ENCODE assay signal across 17 cellular contexts in genomic region chr6:150008588-150008987, GRCh38. TPM values are rescaled to one million over a fixed set of nuclear protein-coding genes. Genes with fewer than 3 reads are reported as not detected.
A peak's percentile ranks its signal among the peaks of the same experiment; 100 is the strongest.
DNase-seq lines count a peak whose midpoint lies in the region; ATAC-seq lines count a peak whose summit lies in the region.
"Had no signal": no experiment of that assay in that cellular context is flagged by ENCODE, and none has a peak within 500 bp of the region (broad histone marks: within the 10 kb centered on the region; RNA-seq: fewer than 3 reads in every experiment).

No MANE protein-coding gene starts in this region.

- H3K36me3 ChIP-seq in MG63, result no peaks in the 10 kb centered on the region
- H3K36me3 ChIP-seq: ascending aorta, pancreas, Peyer's patch had no signal

- H3K27me3 ChIP-seq in MG63, result no peaks in the 10 kb centered on the region; the same call in none of the 2 replicates
- H3K27me3 ChIP-seq: pancreas had no signal

- ATAC-seq in GM21381 (IDR thresholded peaks at IDR 0.05; ENCODE audit: unreplicated experiment), result no peak
- ATAC-seq: pancreas had no signal

- H3K9me3 ChIP-seq in MG63, result no peaks in the 10 kb centered on the region
- H3K9me3 ChIP-seq: ascending aorta, pancreas, Peyer's patch had no signal

- DNase-seq in activated effector memory CD4-positive, alpha-beta T cell treated with anti-CD3 and anti-CD28 coated beads, Interleukin-2, amount 50 U/mL, for 16 hours, result peak; percentile 82
- no peak for DNase-seq in activated effector memory CD4-positive, alpha-beta T cell treated with Interleukin-2 at 50 U/mL for 16 hours
- DNase-seq in MG63, result peak; percentile 80
- DNase-seq in activated T-helper 9 cell treated with anti-CD3 and anti-CD28 coated beads, Interleukin-2, amount 50 U/mL, for 16 hours (ENCODE audit: low read depth), result peak; percentile 33
- peak; percentile 16 for DNase-seq in stimulated activated CD4-positive, alpha-beta T cell treated with anti-CD3 and anti-CD28 coated beads, Interleukin-2, amount 100 ng/mL, for 4 hours (ENCODE audit: low read depth)
- DNase-seq in NCI-H345 treated with DMSO at 0.1 percent for 48 hours (lab: John Stamatoyannopoulos, UW; ENCODE audit: unreplicated experiment), result no peak
- no peak for DNase-seq in NCI-H2196 treated with DMSO at 0.1 percent for 48 hours (lab: John Stamatoyannopoulos, UW; ENCODE audit: unreplicated experiment)
- DNase-seq: DMS79 treated with DMSO at 0.1 percent for 48 hours, NCI-H2227 treated with DMSO at 0.1 percent for 48 hours, pancreas, Peyer's patch had no signal

- H3K4me3 ChIP-seq in MG63, result no peak overlapping the region
- H3K4me3 ChIP-seq: ascending aorta, pancreas, Peyer's patch had no signal

RNA-seq across cellular contexts. Expression of gene RAET1L, which starts 16.7 kb away (rescaled TPM):
- 1.4 TPM in 1 of 2 replicates, not detected in the other for total RNA-seq in MG63 (2014; rRNA removed; shearing (Covaris generic); ENCODE audit: low replicate concordance)
- total RNA-seq: ascending aorta, B cell, frontal cortex, LHCN-M2, mucosa of gallbladder, Peyer's patch had no signal

RNA-seq across cellular contexts. Expression of gene ULBP1, which starts 44.8 kb away (rescaled TPM):
- total RNA-seq in MG63 (2014; rRNA removed; shearing (Covaris generic); ENCODE audit: low replicate concordance), result 1.5 and 2.5 TPM in 2 replicates
- total RNA-seq: Peyer's patch had no signal

Comparison
In these comparisons a context has a peak if more than half of its experiments do, and no peak if none do; other contexts are left out.
1. DNase-seq: peak in activated effector memory CD4-positive, alpha-beta T cell treated with anti-CD3 and anti-CD28 coated beads, Interleukin-2, amount 50 U/mL, for 16 hours (single experiment), MG63 (single experiment), activated T-helper 9 cell treated with anti-CD3 and anti-CD28 coated beads, Interleukin-2, amount 50 U/mL, for 16 hours (single experiment) and stimulated activated CD4-positive, alpha-beta T cell treated with anti-CD3 and anti-CD28 coated beads, Interleukin-2, amount 100 ng/mL, for 4 hours (single experiment); none in activated effector memory CD4-positive, alpha-beta T cell treated with Interleukin-2 at 50 U/mL for 16 hours (single experiment), NCI-H345 treated with DMSO at 0.1 percent for 48 hours (single experiment) and NCI-H2196 treated with DMSO at 0.1 percent for 48 hours (single experiment).